In genomic region chr13:42720116-42720857, GRCh38 we compare ENCODE assay signal across 8 cellular contexts.
DNase-seq lines count a peak whose midpoint lies in the region; ATAC-seq and TF ChIP-seq lines count a peak whose summit lies in the region.

No MANE protein-coding gene starts in this region.

- TF ChIP-seq CTCF in GM10266 (IDR thresholded peaks at IDR 0.05; ENCODE audit: control insufficient read depth, insufficient read depth, low read depth, missing control alignments) = no peak

- no peak for DNase-seq in activated CD4-positive, CD25-positive, alpha-beta regulatory T cell treated with anti-CD3 and anti-CD28 coated beads, Interleukin-2, amount 50 U/mL, for 72 hours
- peak; percentile 80 for DNase-seq in NCI-H69 (lab: John Stamatoyannopoulos, UW)
- peak; percentile 98 for DNase-seq in dedifferentiated amniotic fluid mesenchymal stem cell (ENCODE audit: extremely low spot score)
- DNase-seq in smooth muscle cell of the brain vasculature (ENCODE audit: low read depth, low spot score) = peak; percentile 49
- DNase-seq in GM10266 (ENCODE audit: extremely low spot score) = no peak
- no peak for DNase-seq in NCI-H774 (lab: John Stamatoyannopoulos, UW)

- ATAC-seq in activated CD4-positive, CD25-positive, alpha-beta regulatory T cell treated with anti-CD3 and anti-CD28 coated beads, Interleukin-2, amount 50 U/mL, for 24 hours = peak; percentile 85 to 94
- ATAC-seq in HG02623 (IDR thresholded peaks at IDR 0.05; ENCODE audit: unreplicated experiment) = no peak

Comparison
In these comparisons a context has a peak if more than half of its experiments do, and no peak if none do; other contexts are left out.
1. DNase-seq: peak in NCI-H69 (single experiment), dedifferentiated amniotic fluid mesenchymal stem cell (single experiment) and smooth muscle cell of the brain vasculature (single experiment); none in activated CD4-positive, CD25-positive, alpha-beta regulatory T cell treated with anti-CD3 and anti-CD28 coated beads, Interleukin-2, amount 50 U/mL, for 72 hours (single experiment), GM10266 (single experiment) and NCI-H774 (single experiment).